Comparison of ENCODE assay signal across 29 cellular contexts in the genomic region with DNA sequence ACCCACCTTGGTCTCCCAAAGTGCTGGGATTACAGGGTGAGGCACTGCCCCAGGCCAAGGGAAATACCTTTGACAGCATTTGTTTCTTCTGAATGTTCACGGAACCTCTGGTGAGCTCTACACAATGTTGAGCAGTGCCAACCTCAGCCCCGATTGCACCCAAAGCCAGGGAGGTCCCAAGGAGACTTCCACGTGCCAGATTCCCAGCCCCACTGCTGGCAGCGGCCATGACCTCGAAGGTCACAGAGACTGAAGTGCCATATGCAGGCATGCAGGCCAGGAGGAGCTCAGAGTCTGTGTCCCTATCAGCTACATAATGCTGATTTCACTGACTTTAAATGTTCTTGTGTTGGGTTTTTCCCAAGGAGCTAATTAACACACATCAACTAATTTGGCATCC.
"Had no signal": no experiment of that assay in that cellular context is flagged by ENCODE, and none has a peak within 500 bp of the region (broad histone marks: within the 10 kb centered on the region; RNA-seq: fewer than 3 reads in every experiment).

No MANE protein-coding gene starts in this region.

- H3K9ac ChIP-seq: neural progenitor cell, parathyroid adenoma had no signal

- DNase-seq: naive thymus-derived CD4-positive, alpha-beta T cell; natural killer cell; occipital lobe; ovary; psoas muscle; right cardiac atrium; sigmoid colon; small intestine; stimulated activated CD4-positive, alpha-beta T cell treated with anti-CD3 and anti-CD28 coated beads, Interleukin-15, amount 100 ng/mL, for 24 hours; stimulated activated CD4-positive, alpha-beta T cell treated with anti-CD3 and anti-CD28 coated beads, Interleukin-2, amount 100 ng/mL, for 24 hours; stimulated activated CD4-positive, alpha-beta T cell treated with anti-CD3 and anti-CD28 coated beads, Interleukin-4, amount 100 ng/mL, for 1 hour; stimulated activated CD4-positive, alpha-beta T cell treated with anti-CD3 and anti-CD28 coated beads, Interleukin-4, amount 100 ng/mL, for 4 hours; stimulated activated CD8-positive, alpha-beta memory T cell treated with anti-CD3 and anti-CD28 coated beads, Interleukin-4, amount 100 ng/mL, for 48 hours; stimulated activated naive CD4-positive, alpha-beta T cell; stimulated activated naive CD8-positive, alpha-beta T cell treated with anti-CD3 and anti-CD28 coated beads, Interleukin-15, amount 100 ng/mL, for 72 hours; stimulated activated naive CD8-positive, alpha-beta T cell treated with anti-CD3 and anti-CD28 coated beads, Interleukin-15, Interleukin-2, amounts not matched to agents 100 U/mL and 50 U/mL, for 24 hours; substantia nigra; testis; tibial artery; transverse colon; upper lobe of left lung; uterus had no signal

- H3K36me3 ChIP-seq: neural progenitor cell, ovary, right lobe of liver, sigmoid colon, suprapubic skin, tibial artery, transverse colon, upper lobe of left lung, uterus had no signal

- H3K27ac Mint-ChIP-seq: naive thymus-derived CD4-positive, alpha-beta T cell; natural killer cell; nephron; neural progenitor cell; progenitor cell of endocrine pancreas; stimulated activated memory B cell treated with anti-CD40 and anti-IgM and Interleukin-4, amounts not matched to agents 10 μg/mL and 1 μg/mL and 100 μg/mL, for 72 hours; stimulated activated naive CD8-positive, alpha-beta T cell treated with anti-CD3 and anti-CD28 coated beads, Interleukin-15, amount 100 ng/mL, for 72 hours had no signal

- H3K4me3 Mint-ChIP-seq: naive thymus-derived CD4-positive, alpha-beta T cell; natural killer cell; nephron; neural progenitor cell; stimulated activated memory B cell treated with anti-CD40 and anti-IgM and Interleukin-4, amounts not matched to agents 10 μg/mL and 1 μg/mL and 100 μg/mL, for 72 hours; stimulated activated naive CD8-positive, alpha-beta T cell treated with anti-CD3 and anti-CD28 coated beads, Interleukin-15, amount 100 ng/mL, for 72 hours had no signal

- H3K36me3 Mint-ChIP-seq: naive thymus-derived CD4-positive, alpha-beta T cell; natural killer cell; neural progenitor cell; stimulated activated memory B cell treated with anti-CD40 and anti-IgM and Interleukin-4, amounts not matched to agents 10 μg/mL and 1 μg/mL and 100 μg/mL, for 72 hours had no signal

- H3K4me1 Mint-ChIP-seq: natural killer cell; nephron; neural progenitor cell; stimulated activated naive CD8-positive, alpha-beta T cell treated with anti-CD3 and anti-CD28 coated beads, Interleukin-15, amount 100 ng/mL, for 72 hours had no signal

- H3K4me3 ChIP-seq: neural progenitor cell, ovary, psoas muscle, right lobe of liver, sigmoid colon, suprapubic skin, testis, tibial artery, transverse colon, upper lobe of left lung, uterus had no signal

- FAIRE-seq: small intestine had no signal

- ATAC-seq: naive thymus-derived CD4-positive, alpha-beta T cell; natural killer cell; psoas muscle; right cardiac atrium; right lobe of liver; stimulated activated memory B cell treated with anti-CD40 and anti-IgM and Interleukin-4, amounts not matched to agents 10 μg/mL and 1 μg/mL and 100 μg/mL, for 72 hours; stimulated activated naive CD8-positive, alpha-beta T cell treated with anti-CD3 and anti-CD28 coated beads, Interleukin-15, amount 100 ng/mL, for 72 hours; stimulated activated naive CD8-positive, alpha-beta T cell treated with anti-CD3 and anti-CD28 coated beads, Interleukin-15, Interleukin-2, amounts not matched to agents 100 U/mL and 50 U/mL, for 24 hours had no signal

- H3K27ac ChIP-seq: neural progenitor cell, ovary, parathyroid adenoma, psoas muscle, right lobe of liver, sigmoid colon, suprapubic skin, testis, tibial artery, transverse colon, upper lobe of left lung, uterus had no signal

- H3K4me1 ChIP-seq: parathyroid adenoma, psoas muscle, right lobe of liver, suprapubic skin, testis had no signal

- H3K79me2 ChIP-seq: parathyroid adenoma had no signal

- H2AFZ ChIP-seq: neural progenitor cell, parathyroid adenoma had no signal

- H3K9me3 ChIP-seq: ovary, psoas muscle, right lobe of liver, sigmoid colon, suprapubic skin, testis, tibial artery, transverse colon, upper lobe of left lung, uterus had no signal

- H3K9me3 Mint-ChIP-seq: natural killer cell; nephron; neural progenitor cell; stimulated activated memory B cell treated with anti-CD40 and anti-IgM and Interleukin-4, amounts not matched to agents 10 μg/mL and 1 μg/mL and 100 μg/mL, for 72 hours; stimulated activated naive CD8-positive, alpha-beta T cell treated with anti-CD3 and anti-CD28 coated beads, Interleukin-15, amount 100 ng/mL, for 72 hours had no signal

- H3K4me2 ChIP-seq: neural progenitor cell had no signal

- H3K27me3 ChIP-seq: ovary, right lobe of liver, testis had no signal
